Comparison of ENCODE assay signal across 27 cellular contexts in the genomic region with DNA sequence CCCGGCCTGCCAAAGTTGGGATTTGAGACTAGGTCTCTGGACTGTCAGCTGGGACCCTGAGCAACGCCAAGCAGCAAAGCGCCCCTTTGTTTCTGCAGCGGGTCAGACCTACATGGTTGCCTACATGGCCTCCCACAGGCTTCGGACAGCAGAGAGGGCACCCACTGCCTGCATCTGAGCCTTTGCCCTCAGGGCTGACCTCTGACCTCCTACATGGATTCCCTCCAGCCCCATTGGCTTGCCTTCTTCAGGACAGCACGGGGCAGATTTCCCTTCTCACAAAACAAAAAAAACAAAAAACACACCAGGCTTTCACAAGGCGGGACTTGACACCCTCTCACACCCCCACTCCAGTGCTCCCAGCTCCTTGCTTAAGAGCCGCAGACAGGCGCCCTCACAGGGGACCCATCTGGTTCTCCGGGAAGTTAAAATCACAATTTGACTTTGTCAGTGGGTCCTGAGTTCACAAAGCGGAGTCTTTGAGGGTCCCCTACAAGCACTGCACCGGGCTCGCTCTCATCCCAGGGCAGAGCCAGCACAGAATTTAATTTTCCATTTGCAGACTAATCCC. TPM values are rescaled to one million over a fixed set of nuclear protein-coding genes. Genes with fewer than 3 reads are reported as not detected.
DNase-seq lines count a peak whose midpoint lies in the region; ATAC-seq, FAIRE-seq and TF ChIP-seq lines count a peak whose summit lies in the region.
"Had no signal": no experiment of that assay in that cellular context is flagged by ENCODE, and none has a peak within 500 bp of the region (broad histone marks: within the 10 kb centered on the region; RNA-seq: fewer than 3 reads in every experiment).

No MANE protein-coding gene starts in this region.

- H3K9ac ChIP-seq in HepG2 (ENCODE audit: insufficient read depth, low read depth, low read length) (no peak overlapping the region), neuronal stem cell (ENCODE audit: low read depth, low read length, poor library complexity) (no peak overlapping the region)

- H3K9me3 Mint-ChIP-seq in central memory CD8-positive, alpha-beta T cell: no peaks in the 10 kb centered on the region

- H4K91ac ChIP-seq in neuronal stem cell (ENCODE audit: low read depth, low read length, poor library complexity): no peak overlapping the region

- H2BK15ac ChIP-seq in neuronal stem cell (ENCODE audit: low read length): no peak overlapping the region

- no peak overlapping the region for H3K27ac ChIP-seq in HepG2 (ENCODE audit: extremely low read length, insufficient read depth, low read length)
- H3K27ac ChIP-seq in neuronal stem cell (replicated peaks; ENCODE audit: low read length): no peak overlapping the region
- no peak overlapping the region for H3K27ac ChIP-seq in psoas muscle
- H3K27ac ChIP-seq: HL-60, PC-9, SJCRH30 had no signal

- no peaks in the 10 kb centered on the region for H3K36me3 ChIP-seq in HepG2 (replicated peaks in 1 of 2; ENCODE audit: control insufficient read depth in 1 of 2, insufficient read depth in 2 of 2, low read length in 2 of 2)
- no peaks in the 10 kb centered on the region for H3K36me3 ChIP-seq in neuronal stem cell (replicated peaks in 1 of 2; ENCODE audit: control insufficient read depth in 2 of 2, insufficient read depth in 2 of 2, low read length in 2 of 2)
- no peaks in the 10 kb centered on the region for H3K36me3 ChIP-seq in psoas muscle (ENCODE audit: insufficient read depth in 1 of 2, low read depth in 1 of 2)
- H3K36me3 ChIP-seq: BE2C, SJCRH30 had no signal

- H3K4me2 ChIP-seq in HepG2 (ENCODE audit: low read depth, low read length): no peak overlapping the region
- H3K4me2 ChIP-seq in neuronal stem cell (ENCODE audit: insufficient read depth, low read length, poor library complexity, severe bottlenecking): no peak overlapping the region
- H3K4me2 ChIP-seq: PC-9 had no signal

- BruUV-seq in HepG2 (replicated peaks; lab: Mats Ljungman, UMichigan): no TSS peak

- in situ Hi-C loops in HepG2 (cut with HindIII; ENCODE audit: extremely low pct_ligation_motif_present, low pct_unique_long_range_greater_than_20kb): no loop called here

- H2BK5ac ChIP-seq in neuronal stem cell (ENCODE audit: low read length): no peak overlapping the region

- peaks cover 7% of the 10 kb centered on the region for H3K36me3 Mint-ChIP-seq in central memory CD8-positive, alpha-beta T cell (ENCODE audit: insufficient read depth)

- H4K20me1 ChIP-seq in HepG2 (ENCODE audit: insufficient read depth, low read length): no peaks in the 10 kb centered on the region

- no peak overlapping the region for H2BK120ac ChIP-seq in neuronal stem cell (ENCODE audit: low read depth, low read length)

- H3K79me2 ChIP-seq in HepG2 (ENCODE audit: insufficient read depth, low read length): no peaks in the 10 kb centered on the region

- DNase-seq in ELF-1 (ENCODE audit: low read depth, low spot score) (peak; percentile 46), HepG2 (ENCODE audit: low spot score) (no peak), neuronal stem cell (ENCODE audit: low spot score) (peak; percentile 33), psoas muscle (no peak), mesenteric fat pad (ENCODE audit: low spot score) (no peak), kidney glomerular epithelial cell (lab: John Stamatoyannopoulos, UW) (no peak)
- no peak for DNase-seq in central memory CD8-positive, alpha-beta T cell (ENCODE audit: low spot score in 2 of 2)
- DNase-seq: 8988T, ACHN, BE2C, Calu3, DMS79 treated with DMSO at 0.1 percent for 48 hours, Kasumi-1, MV-4-11, NCI-H1105, NCI-H1436 treated with DMSO at 0.1 percent for 48 hours, NCI-H187 treated with DMSO at 0.1 percent for 48 hours, NCI-H2171 treated with DMSO at 0.1 percent for 48 hours, NCI-H524 treated with DMSO at 0.1 percent for 48 hours, PC-9, SJCRH30 had no signal

- no peak for TF ChIP-seq POLR2A in HepG2 (IDR thresholded peaks at IDR 0.05; ENCODE audit: insufficient read depth in 1 of 2, low read depth in 2 of 2, low read length in 2 of 2)

- TF ChIP-seq EP300 in HepG2 (IDR thresholded peaks at IDR 0.05; ENCODE audit: low read depth in 2 of 2, low read length in 2 of 2): no peak
- TF ChIP-seq EP300 in HepG2 (CRISPR knock-in tag; IDR thresholded peaks at IDR 0.05; ENCODE audit: borderline replicate concordance): no peak

- H3K27ac Mint-ChIP-seq in central memory CD8-positive, alpha-beta T cell (ENCODE audit: low read depth): peak overlapping the region; percentile 42

- no peaks in the 10 kb centered on the region for H3K27me3 Mint-ChIP-seq in central memory CD8-positive, alpha-beta T cell

- no peaks in the 10 kb centered on the region for H3K79me1 ChIP-seq in neuronal stem cell (ENCODE audit: low read depth, low read length)

- TF ChIP-seq CTCF in HepG2 (CRISPR knock-in tag; IDR thresholded peaks at IDR 0.05) (no peak), psoas muscle (IDR thresholded peaks at IDR 0.05) (no peak)

- H4K8ac ChIP-seq in neuronal stem cell (ENCODE audit: low read depth, low read length): no peak overlapping the region

- no peak for FAIRE-seq in HepG2 (lab: Jason Lieb, UNC)
- FAIRE-seq: GM12892, H1 had no signal

- H3K4ac ChIP-seq in neuronal stem cell (ENCODE audit: low read length): no peak overlapping the region

- CTCF ChIA-PET in HepG2 (lab: Yijun Ruan, JAX; ENCODE audit: low intra/inter-chr PET ratio, low total read pairs): no interaction called here

- H3K23ac ChIP-seq in neuronal stem cell (ENCODE audit: low read depth, low read length, poor library complexity): peak overlapping the region; percentile 47

- H3K4me1 ChIP-seq in HepG2 (ENCODE audit: insufficient read depth, low read length) (peaks cover 8% of the 10 kb centered on the region), neuronal stem cell (ENCODE audit: control insufficient read depth in 2 of 2, insufficient read depth in 1 of 2, low read depth in 1 of 2, low read length in 2 of 2) (peaks cover 9 to 19% of the 10 kb centered on the region in 2 donors), psoas muscle (peaks cover 8% of the 10 kb centered on the region)
- H3K4me1 ChIP-seq: BE2C had no signal

- H3K4me3 ChIP-seq in HepG2 (replicated peaks in 1 of 3; ENCODE audit: insufficient read depth in 1 of 3, low read depth in 2 of 3, low read length in 3 of 3) (no peak overlapping the region), neuronal stem cell (ENCODE audit: low read length in 2 of 2) (no peak overlapping the region), psoas muscle (no peak overlapping the region)
- H3K4me3 ChIP-seq: PC-9, SJCRH30 had no signal

- intact Hi-C loops in HepG2 (cut with micrococcal nuclease; ENCODE audit: unreplicated experiment) (no loop called here), psoas muscle (cut with DNase I) (no loop called here)

- peaks cover 52% of the 10 kb centered on the region for H3K4me1 Mint-ChIP-seq in central memory CD8-positive, alpha-beta T cell

- no peak overlapping the region for H2AK5ac ChIP-seq in neuronal stem cell (ENCODE audit: low read depth, low read length)

- peaks cover 13 to 68% of the 10 kb centered on the region in 2 experiments; a peak in 4 of 5 replicates for H3K27me3 ChIP-seq in HepG2 (ENCODE audit: control insufficient read depth in 1 of 2, insufficient read depth in 2 of 2, low read length in 2 of 2)
- peaks cover 0 to 58% (median 0%) of the 10 kb centered on the region in 3 experiments for H3K27me3 ChIP-seq in neuronal stem cell (ENCODE audit: control insufficient read depth in 3 of 3, insufficient read depth in 3 of 3, low read depth in 1 of 3, low read length in 3 of 3)
- H3K27me3 ChIP-seq in psoas muscle (ENCODE audit: insufficient read depth in 3 of 3, low read length in 2 of 3): no peaks in the 10 kb centered on the region
- H3K27me3 ChIP-seq: BE2C had no signal

- H3K14ac ChIP-seq in neuronal stem cell (ENCODE audit: low read length): no peak overlapping the region

- no peaks in the 10 kb centered on the region for H3K9me3 ChIP-seq in HepG2 (ENCODE audit: low read length)
- H3K9me3 ChIP-seq in neuronal stem cell (replicated peaks in 1 of 2; ENCODE audit: control insufficient read depth in 2 of 2, insufficient read depth in 1 of 2, low read depth in 1 of 2, low read length in 2 of 2): no peaks in the 10 kb centered on the region
- H3K9me3 ChIP-seq in psoas muscle: no peaks in the 10 kb centered on the region
- H3K9me3 ChIP-seq: BE2C, SJCRH30 had no signal

- no peak for ATAC-seq in central memory CD8-positive, alpha-beta T cell (replicated peaks; ENCODE audit: extremely low read depth, poor library complexity, severe bottlenecking)
- ATAC-seq in HepG2 (peak; percentile 47), psoas muscle (no peak)
- ATAC-seq: HCT116, Right ventricle myocardium inferior had no signal

- no peak overlapping the region for H2BK12ac ChIP-seq in neuronal stem cell (ENCODE audit: low read length)

- no peak overlapping the region for H3K4me3 Mint-ChIP-seq in central memory CD8-positive, alpha-beta T cell
- H3K4me3 Mint-ChIP-seq: CD14-positive monocyte had no signal

- H2AFZ ChIP-seq in HepG2 (ENCODE audit: low read length): no peak overlapping the region
- no peak overlapping the region for H2AFZ ChIP-seq in neuronal stem cell (ENCODE audit: low read length)
- H2AFZ ChIP-seq: PC-9 had no signal

- no peak for TF ChIP-seq RAD21 in HepG2 (CRISPR knock-in tag; IDR thresholded peaks at IDR 0.05)

- POLR2A ChIA-PET in HepG2 (lab: Yijun Ruan, JAX): no interaction called here

- H3K18ac ChIP-seq in neuronal stem cell (ENCODE audit: low read length): peak overlapping the region; percentile 66

- 44% methylated on average over 12 of the region's 13 CpGs for WGBS in HepG2 (ENCODE audit: low lambda C conversion rate)
- WGBS in neuronal stem cell (ENCODE audit: extremely low coverage in 2 of 2, insufficient read length in 2 of 2, insufficient replicate concordance in 1 of 2), 2 donors: no CpG with 5 or more reads among the region's 13 CpGs
- WGBS in psoas muscle, 3 donors: 83 to 88% (median 88%) methylated on average over 13 of the region's 13 CpGs

RNA-seq across cellular contexts. Expression of a gene that starts 32.9 kb away (rescaled TPM):
- total RNA-seq in HepG2 (2016; rRNA removed; fragmentation: Illumina TruSeq; extraction: Trizol): 0.22 and 0.24 TPM in 2 replicates
- total RNA-seq in HepG2 (2016; cell fraction: cytosol; rRNA removed; fragmentation: Illumina TruSeq; extraction: Trizol; ENCODE audit: low read depth): not detected in 2 replicates
- 0.13 and 0.19 TPM in 2 replicates for total RNA-seq in HepG2 (2016; cell fraction: insoluble cytoplasmic fraction; rRNA removed; fragmentation: Illumina TruSeq; extraction: Trizol)
- 0.14 and 0.22 TPM in 2 replicates for total RNA-seq in HepG2 (2016; cell fraction: membrane; rRNA removed; fragmentation: Illumina TruSeq; extraction: Trizol)
- total RNA-seq in HepG2 (2016; cell fraction: nucleus; rRNA removed; fragmentation: Illumina TruSeq; extraction: Trizol): 0.25 TPM in 1 of 2 replicates, not detected in the other
- 0.12 and 0.30 TPM in 2 replicates for polyA plus RNA-seq in HepG2 (2011; rRNA removed)
- polyA plus RNA-seq in HepG2 (2011; cell fraction: cytosol; rRNA removed): 0.09 TPM in 2 replicates
- polyA plus RNA-seq in HepG2 (2011; cell fraction: nucleus; rRNA removed): 0.69 and 1.4 TPM in 2 replicates
- polyA plus RNA-seq in HepG2 (2012): 0.04 and 0.31 TPM in 2 replicates
- 0.03 and 0.14 TPM in 2 replicates for polyA plus RNA-seq in HepG2 (2016; cell fraction: cytosol; fragmentation: Illumina TruSeq; extraction: Trizol; ENCODE audit: low read depth)
- 0.22 and 0.24 TPM in 2 replicates for polyA plus RNA-seq in HepG2 (2016; cell fraction: insoluble cytoplasmic fraction; fragmentation: Illumina TruSeq; extraction: Trizol; ENCODE audit: low read depth)
- not detected in 2 replicates for polyA plus RNA-seq in HepG2 (2016; cell fraction: membrane; fragmentation: Illumina TruSeq; extraction: Trizol; ENCODE audit: low read depth)
- 0.19 and 0.61 TPM in 2 replicates for polyA plus RNA-seq in HepG2 (2016; cell fraction: nucleus; fragmentation: Illumina TruSeq; extraction: Trizol; ENCODE audit: insufficient read depth, low read depth)
- 0.72 and 3.2 TPM in 2 replicates for polyA minus RNA-seq in HepG2 (2011; rRNA and poly(A)+ RNA removed; ENCODE audit: low replicate concordance)
- 0.26 TPM in 1 of 2 replicates, not detected in the other for polyA minus RNA-seq in HepG2 (2011; cell fraction: cytosol; rRNA and poly(A)+ RNA removed)
- 0.52 TPM in 1 of 2 replicates, not detected in the other for polyA minus RNA-seq in HepG2 (2011; cell fraction: nucleus; rRNA and poly(A)+ RNA removed)
- polyA plus RNA-seq in neuronal stem cell (2013, experiment 1 of 2): 0.15 TPM
- 0.12 TPM for polyA plus RNA-seq in neuronal stem cell (2013, experiment 2 of 2)
- total RNA-seq in psoas muscle: 1 to 10 TPM; 3.4 to 7.7 (median 5.0) TPM
- polyA plus RNA-seq in psoas muscle: 1 to 10 TPM; 1.7 to 2.9 (median 2.1) TPM
- 12.9 TPM for total RNA-seq in mesenteric fat pad
- total RNA-seq: SJCRH30 had no signal

RNA-seq across cellular contexts. Expression of a gene that starts 33.2 kb away (rescaled TPM):
- total RNA-seq in HepG2 (2016; rRNA removed; fragmentation: Illumina TruSeq; extraction: Trizol): not detected in 2 replicates
- not detected in 2 replicates for total RNA-seq in HepG2 (2016; cell fraction: cytosol; rRNA removed; fragmentation: Illumina TruSeq; extraction: Trizol; ENCODE audit: low read depth)
- total RNA-seq in HepG2 (2016; cell fraction: insoluble cytoplasmic fraction; rRNA removed; fragmentation: Illumina TruSeq; extraction: Trizol): not detected in 2 replicates
- total RNA-seq in HepG2 (2016; cell fraction: membrane; rRNA removed; fragmentation: Illumina TruSeq; extraction: Trizol): not detected in 2 replicates
- not detected in 2 replicates for total RNA-seq in HepG2 (2016; cell fraction: nucleus; rRNA removed; fragmentation: Illumina TruSeq; extraction: Trizol)
- polyA plus RNA-seq in HepG2 (2011; rRNA removed): 0.07 TPM in 1 of 2 replicates, not detected in the other
- 0.07 TPM in 1 of 2 replicates, not detected in the other for polyA plus RNA-seq in HepG2 (2011; cell fraction: cytosol; rRNA removed)
- 0.29 TPM in 1 of 2 replicates, not detected in the other for polyA plus RNA-seq in HepG2 (2011; cell fraction: nucleus; rRNA removed)
- polyA plus RNA-seq in HepG2 (2012): not detected in 2 replicates
- polyA plus RNA-seq in HepG2 (2016; cell fraction: cytosol; fragmentation: Illumina TruSeq; extraction: Trizol; ENCODE audit: low read depth): not detected in 2 replicates
- polyA plus RNA-seq in HepG2 (2016; cell fraction: insoluble cytoplasmic fraction; fragmentation: Illumina TruSeq; extraction: Trizol; ENCODE audit: low read depth): not detected in 2 replicates
- not detected in 2 replicates for polyA plus RNA-seq in HepG2 (2016; cell fraction: membrane; fragmentation: Illumina TruSeq; extraction: Trizol; ENCODE audit: low read depth)
- not detected in 2 replicates for polyA plus RNA-seq in HepG2 (2016; cell fraction: nucleus; fragmentation: Illumina TruSeq; extraction: Trizol; ENCODE audit: insufficient read depth, low read depth)
- not detected in 2 replicates for polyA minus RNA-seq in HepG2 (2011; rRNA and poly(A)+ RNA removed; ENCODE audit: low replicate concordance)
- not detected in 2 replicates for polyA minus RNA-seq in HepG2 (2011; cell fraction: cytosol; rRNA and poly(A)+ RNA removed)
- not detected in 2 replicates for polyA minus RNA-seq in HepG2 (2011; cell fraction: nucleus; rRNA and poly(A)+ RNA removed)
- polyA plus RNA-seq in neuronal stem cell (2013, experiment 1 of 2): not detected
- not detected for polyA plus RNA-seq in neuronal stem cell (2013, experiment 2 of 2)
- not detected for total RNA-seq in psoas muscle
- under 1 TPM in 2 of 3 donors, not detected in 1; 0.03 TPM for polyA plus RNA-seq in psoas muscle
- total RNA-seq in mesenteric fat pad: not detected
- total RNA-seq: Calu3, H1, Right ventricle myocardium inferior, SJCRH30 had no signal
- polyA plus RNA-seq: H1 had no signal

Comparison
In these comparisons a context has a peak if more than half of its experiments do, and no peak if none do; other contexts are left out.
1. DNase-seq: peak in ELF-1 (single experiment) and neuronal stem cell (single experiment); none in central memory CD8-positive, alpha-beta T cell (0 of 2), HepG2 (single experiment), psoas muscle (0 of 2), mesenteric fat pad (single experiment) and kidney glomerular epithelial cell (single experiment).